ENCODE assay signal across 10 cellular contexts in the genomic region with DNA sequence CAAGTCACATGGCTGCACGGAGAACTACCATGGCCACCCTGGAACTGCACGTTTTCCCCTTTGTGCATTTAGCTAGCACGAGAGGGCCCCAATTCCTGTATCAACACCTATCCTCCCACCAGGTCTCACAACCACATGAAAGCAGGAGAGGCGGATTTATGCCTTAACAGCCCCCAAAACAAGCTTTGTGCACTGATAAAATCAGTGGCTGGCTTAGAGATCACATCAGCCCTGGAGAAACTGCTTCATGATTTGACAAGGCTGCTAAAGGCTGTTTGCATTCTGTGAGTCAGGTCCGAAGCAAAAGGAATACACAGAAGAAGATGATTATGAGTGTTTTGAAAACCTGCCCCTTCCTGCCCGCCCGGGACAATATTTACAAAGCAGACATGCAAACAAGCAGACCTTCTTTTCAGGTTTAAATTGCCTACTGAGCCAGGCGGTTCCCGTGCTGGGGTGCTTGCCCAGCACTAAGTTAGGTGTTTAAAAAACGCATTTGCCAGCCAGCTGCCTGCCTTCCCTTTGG. TPM values are rescaled to one million over a fixed set of nuclear protein-coding genes. Genes with fewer than 3 reads are reported as not detected.
DNase-seq lines count a peak whose midpoint lies in the region; ATAC-seq and TF ChIP-seq lines count a peak whose summit lies in the region.
"Had no signal": no experiment of that assay in that cellular context is flagged by ENCODE, and none has a peak within 500 bp of the region (broad histone marks: within the 10 kb centered on the region; RNA-seq: fewer than 3 reads in every experiment).

No MANE protein-coding gene starts in this region.

- no peaks in the 10 kb centered on the region for H3K79me2 ChIP-seq in Loucy (ENCODE audit: insufficient read depth, low read length)

- no peaks in the 10 kb centered on the region for H3F3A ChIP-seq in Loucy (ENCODE audit: low read depth)

- 59 to 77% (median 72%) methylated on average over 10 of the region's 10 CpGs for WGBS in spleen, 5 donors

- no peaks in the 10 kb centered on the region for H3K9me3 ChIP-seq in Loucy (ENCODE audit: insufficient read depth, low read depth, low read length)
- H3K9me3 ChIP-seq in spleen = no peaks in the 10 kb centered on the region
- H3K9me3 ChIP-seq: lower lobe of right lung had no signal

- H3K4me1 Mint-ChIP-seq in effector memory CD8-positive, alpha-beta T cell (ENCODE audit: low read depth in 2 of 2) = no peaks in the 10 kb centered on the region

- no peak overlapping the region for H3K9ac ChIP-seq in Loucy (ENCODE audit: low read depth, low read length, poor library complexity, severe bottlenecking)

- H3K36me3 ChIP-seq in Loucy (ENCODE audit: insufficient read depth, low read length) (no peaks in the 10 kb centered on the region), spleen (no peaks in the 10 kb centered on the region)
- H3K36me3 ChIP-seq: lower lobe of right lung had no signal

- DNase-seq in DMS153 treated with DMSO at 0.1 percent for 48 hours (lab: John Stamatoyannopoulos, UW; ENCODE audit: unreplicated experiment) (peak; percentile 45), SHP77 treated with DMSO at 0.1 percent for 48 hours (lab: John Stamatoyannopoulos, UW) (peak; percentile 83), islet precursor cell (peak; percentile 76), spleen (no peak)
- no peak for DNase-seq in effector memory CD8-positive, alpha-beta T cell
- DNase-seq: lower lobe of right lung, SW 1271 had no signal

- peaks cover 34 to 35% of the 10 kb centered on the region in 2 donors for H3K27me3 Mint-ChIP-seq in effector memory CD8-positive, alpha-beta T cell

- H3K4me1 ChIP-seq in Loucy (ENCODE audit: insufficient read depth, low read length, poor library complexity, severe bottlenecking) (peaks cover 4% of the 10 kb centered on the region), spleen (peaks cover 0 to 6% (median 0%) of the 10 kb centered on the region in 6 donors)
- H3K4me1 ChIP-seq: lower lobe of right lung had no signal

- no peak overlapping the region for H3K27ac ChIP-seq in spleen
- H3K27ac ChIP-seq: lower lobe of right lung had no signal

- H3K27me3 ChIP-seq in Loucy (ENCODE audit: insufficient read depth, low read length, poor library complexity, severe bottlenecking) (peaks cover 23% of the 10 kb centered on the region), spleen (replicated peaks in 1 of 7) (no peaks in the 10 kb centered on the region)

- intact Hi-C loops in spleen (cut with DNase I; ENCODE audit: low total_unique reads) = no loop called here

- no peak overlapping the region for H3K4me3 Mint-ChIP-seq in effector memory CD8-positive, alpha-beta T cell

- TF ChIP-seq CTCF in Loucy (conservative IDR thresholded peaks at IDR 0.05; ENCODE audit: low read length) (no peak), spleen (IDR thresholded peaks at IDR 0.05 in 8 of 11, conservative IDR thresholded peaks at IDR 0.05 in 3 of 11) (no peak)

- no peaks in the 10 kb centered on the region for H3K9me2 ChIP-seq in Loucy (replicated peaks; ENCODE audit: low read depth, low read length)

- H3K4me3 ChIP-seq in Loucy (ENCODE audit: low read length, poor library complexity, severe bottlenecking) (peak overlapping the region; percentile 34), spleen (no peak overlapping the region)
- H3K4me3 ChIP-seq: lower lobe of right lung had no signal

- TF ChIP-seq POLR2A in spleen (IDR thresholded peaks at IDR 0.05) = no peak

- no peaks in the 10 kb centered on the region for H4K20me1 ChIP-seq in Loucy (ENCODE audit: insufficient read depth, low read length, poor library complexity, severe bottlenecking)

- peak overlapping the region; percentile 69 for H3K4me2 ChIP-seq in Loucy (ENCODE audit: low read depth, low read length, poor library complexity, severe bottlenecking)

- H3K36me3 Mint-ChIP-seq in effector memory CD8-positive, alpha-beta T cell (ENCODE audit: insufficient read depth) = peaks cover 2% of the 10 kb centered on the region

- no peak overlapping the region for H3K27ac Mint-ChIP-seq in effector memory CD8-positive, alpha-beta T cell

- H3K9me3 Mint-ChIP-seq in effector memory CD8-positive, alpha-beta T cell = no peaks in the 10 kb centered on the region

- peak overlapping the region; percentile 73; the same call in 1 of the 2 replicates for H2AFZ ChIP-seq in Loucy (ENCODE audit: low read length)

- ATAC-seq in HG02938 (IDR thresholded peaks at IDR 0.05; ENCODE audit: unreplicated experiment) = no peak
- no peak for ATAC-seq in GM18498 (IDR thresholded peaks at IDR 0.05; ENCODE audit: unreplicated experiment)
- ATAC-seq in effector memory CD8-positive, alpha-beta T cell (replicated peaks) = no peak
- ATAC-seq: lower lobe of right lung had no signal

RNA-seq across cellular contexts. Expression of gene CEMIP, which starts 25.9 kb away (rescaled TPM):
- total RNA-seq in spleen = 1 to 10 TPM in 5 of 7 donors, under 1 TPM in 1, not detected in 1; 0.34 to 3.0 (median 2.0) TPM
- under 1 TPM; 0.20 to 0.46 (median 0.22) TPM for polyA plus RNA-seq in spleen

Comparison
In these comparisons a context has a peak if more than half of its experiments do, and no peak if none do; other contexts are left out.
1. DNase-seq: peak in DMS153 treated with DMSO at 0.1 percent for 48 hours (single experiment), SHP77 treated with DMSO at 0.1 percent for 48 hours (single experiment) and islet precursor cell (single experiment); none in spleen (single experiment) and effector memory CD8-positive, alpha-beta T cell (0 of 3).